7 cellular contexts compared by ENCODE assay signal in the genomic region with DNA sequence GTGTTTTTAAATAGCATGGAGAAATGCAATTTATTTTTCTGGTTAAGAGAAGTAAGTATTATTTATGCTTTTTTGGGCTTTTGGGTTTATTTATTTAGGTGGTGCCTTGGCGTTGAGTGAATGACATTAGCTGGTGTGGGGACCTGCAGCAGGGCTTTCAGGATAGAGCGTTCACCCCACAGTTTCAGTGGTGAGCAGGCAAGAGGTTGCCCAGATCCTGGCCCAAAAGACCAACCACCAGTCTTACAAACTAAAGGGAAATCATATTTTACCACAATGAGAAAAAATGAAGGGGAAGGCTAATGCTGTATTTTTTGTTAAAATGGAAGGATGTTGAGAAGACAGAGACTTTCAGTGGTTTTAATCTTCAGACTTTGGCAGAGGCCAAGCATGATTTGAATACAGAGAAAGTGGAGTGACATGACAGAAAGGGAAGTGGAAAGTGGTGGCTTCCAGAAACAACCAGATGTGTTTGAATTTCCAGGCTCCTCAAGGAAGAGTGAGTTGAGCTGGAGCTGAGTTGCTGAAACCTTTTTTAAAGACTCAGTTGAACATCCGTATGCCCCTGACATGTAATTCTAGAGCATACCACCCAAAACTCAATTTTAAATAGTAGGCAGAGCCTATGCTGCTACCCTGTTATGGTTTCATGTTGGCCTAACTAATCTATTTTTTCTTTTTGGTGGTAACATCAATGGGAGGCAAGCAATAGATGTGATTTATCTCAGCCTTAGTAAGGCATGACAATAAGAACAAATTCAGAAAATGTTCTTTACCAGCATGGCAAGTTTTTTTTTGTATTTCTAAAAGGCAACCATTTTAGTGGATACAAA.
A peak's percentile ranks its signal among the peaks of the same experiment; 100 is the strongest.
DNase-seq lines count a peak whose midpoint lies in the region; ATAC-seq and TF ChIP-seq lines count a peak whose summit lies in the region.

No MANE protein-coding gene starts in this region.

- ATAC-seq in GM19324 (IDR thresholded peaks at IDR 0.05; ENCODE audit: low FRiP score, unreplicated experiment) (peak; percentile 85), HG02981 (IDR thresholded peaks at IDR 0.05; ENCODE audit: unreplicated experiment) (peak; percentile 85)

- peaks cover 2% of the 10 kb centered on the region for H3K27me3 Mint-ChIP-seq in activated T-helper 1 cell treated with anti-CD3 and anti-CD28 coated beads, Interleukin-12 subunit alpha, Interleukin-12 subunit beta, Interleukin-2, Interleukin-4 antibody, amounts not matched to agents 30 ng/mL and 10 ng/mL and 1 ng/mL, durations not matched to agents 14 hours and 24 hours and 36 hours (ENCODE audit: insufficient read depth)

- no peaks in the 10 kb centered on the region for H3K9me3 Mint-ChIP-seq in activated T-helper 1 cell treated with anti-CD3 and anti-CD28 coated beads, Interleukin-12 subunit alpha, Interleukin-12 subunit beta, Interleukin-2, Interleukin-4 antibody, amounts not matched to agents 30 ng/mL and 10 ng/mL and 1 ng/mL, durations not matched to agents 14 hours and 24 hours and 36 hours

- 95 to 98% methylated on average over 3 of the region's 3 CpGs for WGBS in thyroid gland, 2 donors

- no peak for TF ChIP-seq POLR2A in thyroid gland (IDR thresholded peaks at IDR 0.05)

- peaks cover 17 to 46% of the 10 kb centered on the region in 2 donors for H3K4me1 ChIP-seq in thyroid gland

- H3K9me3 ChIP-seq in thyroid gland, result no peaks in the 10 kb centered on the region

- peak overlapping the region in 2 of 3 donors; percentile 50 to 80 for H3K27ac ChIP-seq in thyroid gland

- H3K4me3 ChIP-seq in thyroid gland (replicated peaks in 1 of 3), result no peak overlapping the region

- H3K27ac Mint-ChIP-seq in activated T-helper 1 cell treated with anti-CD3 and anti-CD28 coated beads, Interleukin-12 subunit alpha, Interleukin-12 subunit beta, Interleukin-2, Interleukin-4 antibody, amounts not matched to agents 30 ng/mL and 10 ng/mL and 1 ng/mL, durations not matched to agents 14 hours and 24 hours and 36 hours, result peak overlapping the region; percentile 52

- DNase-seq in activated T-helper 1 cell treated with anti-CD3 and anti-CD28 coated beads, Interleukin-12 subunit alpha, Interleukin-12 subunit beta, Interleukin-2, Interleukin-4 antibody, amounts not matched to agents 30 ng/mL and 10 ng/mL and 1 ng/mL, durations not matched to agents 14 hours and 24 hours and 36 hours (ENCODE audit: low spot score), result no peak
- DNase-seq in thyroid gland, result no peak
- no peak for DNase-seq in NCI-H748 treated with DMSO at 0.1 percent for 48 hours (lab: John Stamatoyannopoulos, UW)
- DNase-seq in NCI-H1105 (lab: John Stamatoyannopoulos, UW), result no peak
- no peak for DNase-seq in activated T-cell treated with anti-CD3 and anti-CD28 coated beads, Interleukin-2, amount 50 U/mL, for 1 hour

- H3K27me3 ChIP-seq in thyroid gland, result no peaks in the 10 kb centered on the region

- H3K4me1 Mint-ChIP-seq in activated T-helper 1 cell treated with anti-CD3 and anti-CD28 coated beads, Interleukin-12 subunit alpha, Interleukin-12 subunit beta, Interleukin-2, Interleukin-4 antibody, amounts not matched to agents 30 ng/mL and 10 ng/mL and 1 ng/mL, durations not matched to agents 14 hours and 24 hours and 36 hours (ENCODE audit: low read depth), result peaks cover 13% of the 10 kb centered on the region

- no peak for TF ChIP-seq CTCF in thyroid gland (IDR thresholded peaks at IDR 0.05)

- intact Hi-C loops in activated T-helper 1 cell treated with anti-CD3 and anti-CD28 coated beads, Interleukin-12 subunit alpha, Interleukin-12 subunit beta, Interleukin-2, Interleukin-4 antibody, amounts not matched to agents 30 ng/mL and 10 ng/mL and 1 ng/mL, durations not matched to agents 14 hours and 24 hours and 36 hours (cut with micrococcal nuclease), result no loop called here
- intact Hi-C loops in thyroid gland (cut with DNase I), result no loop called here

- no peak overlapping the region for H3K4me3 Mint-ChIP-seq in activated T-helper 1 cell treated with anti-CD3 and anti-CD28 coated beads, Interleukin-12 subunit alpha, Interleukin-12 subunit beta, Interleukin-2, Interleukin-4 antibody, amounts not matched to agents 30 ng/mL and 10 ng/mL and 1 ng/mL, durations not matched to agents 14 hours and 24 hours and 36 hours

- H3K36me3 Mint-ChIP-seq in activated T-helper 1 cell treated with anti-CD3 and anti-CD28 coated beads, Interleukin-12 subunit alpha, Interleukin-12 subunit beta, Interleukin-2, Interleukin-4 antibody, amounts not matched to agents 30 ng/mL and 10 ng/mL and 1 ng/mL, durations not matched to agents 14 hours and 24 hours and 36 hours (ENCODE audit: low read depth), result peaks cover 8% of the 10 kb centered on the region

- H3K36me3 ChIP-seq in thyroid gland, result no peaks in the 10 kb centered on the region
